In the genomic region with DNA sequence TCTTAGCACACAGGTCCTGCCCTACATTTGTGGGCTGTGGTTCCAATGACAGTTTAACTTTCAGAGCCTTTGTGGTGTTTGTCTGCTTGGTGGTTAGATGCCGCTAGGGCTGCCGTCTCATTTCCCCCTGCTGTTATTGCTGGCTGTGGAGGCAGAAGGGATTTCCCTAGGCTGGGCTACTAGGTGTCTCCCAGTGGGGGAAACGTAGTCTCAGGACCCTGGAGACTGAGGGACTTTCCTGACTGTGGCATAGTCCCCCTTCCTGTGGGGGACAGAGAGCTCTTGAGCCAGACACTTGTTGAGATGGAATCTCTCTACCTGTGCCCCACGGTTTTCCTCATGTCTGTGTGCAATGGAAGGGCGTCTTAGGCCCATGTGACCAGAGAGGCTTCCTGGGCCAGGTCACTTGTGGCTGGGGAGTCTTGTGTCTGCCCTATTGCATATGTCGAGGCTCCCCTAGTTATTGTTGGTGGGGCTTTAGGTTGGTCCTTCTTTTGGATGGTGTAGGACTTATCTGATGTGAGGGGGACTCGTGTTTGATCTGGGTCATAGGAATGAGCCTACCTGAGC, we compare ENCODE assay signal across 1 cellular context.
TF ChIP-seq lines count a peak whose summit lies in the region.

No MANE protein-coding gene starts in this region.

TF ChIP-seq in GM12878, 131 proteins besides CTCF, POLR2A, EP300 and RAD21 (continued from another document and continues in another):
- TF ChIP-seq, protein P1, sequence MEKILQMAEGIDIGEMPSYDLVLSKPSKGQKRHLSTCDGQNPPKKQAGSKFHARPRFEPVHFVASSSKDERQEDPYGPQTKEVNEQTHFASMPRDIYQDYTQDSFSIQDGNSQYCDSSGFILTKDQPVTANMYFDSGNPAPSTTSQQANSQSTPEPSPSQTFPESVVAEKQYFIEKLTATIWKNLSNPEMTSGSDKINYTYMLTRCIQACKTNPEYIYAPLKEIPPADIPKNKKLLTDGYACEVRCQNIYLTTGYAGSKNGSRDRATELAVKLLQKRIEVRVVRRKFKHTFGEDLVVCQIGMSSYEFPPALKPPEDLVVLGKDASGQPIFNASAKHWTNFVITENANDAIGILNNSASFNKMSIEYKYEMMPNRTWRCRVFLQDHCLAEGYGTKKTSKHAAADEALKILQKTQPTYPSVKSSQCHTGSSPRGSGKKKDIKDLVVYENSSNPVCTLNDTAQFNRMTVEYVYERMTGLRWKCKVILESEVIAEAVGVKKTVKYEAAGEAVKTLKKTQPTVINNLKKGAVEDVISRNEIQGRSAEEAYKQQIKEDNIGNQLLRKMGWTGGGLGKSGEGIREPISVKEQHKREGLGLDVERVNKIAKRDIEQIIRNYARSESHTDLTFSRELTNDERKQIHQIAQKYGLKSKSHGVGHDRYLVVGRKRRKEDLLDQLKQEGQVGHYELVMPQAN (conservative IDR thresholded peaks at IDR 0.05) = no peak
- TF ChIP-seq CBX3 (IDR thresholded peaks at IDR 0.05; ENCODE audit: borderline replicate concordance, low read depth) (no peak), JUNB (IDR thresholded peaks at IDR 0.05) (peak; percentile 82), CBX5 (IDR thresholded peaks at IDR 0.05; ENCODE audit: low read depth) (peak; percentile 96), CUX1 (IDR thresholded peaks at IDR 0.05; ENCODE audit: insufficient replicate concordance, low read depth, low read length) (no peak), BRCA1 (IDR thresholded peaks at IDR 0.05; ENCODE audit: low read depth, low read length) (no peak), USF2 (IDR thresholded peaks at IDR 0.05; ENCODE audit: borderline replicate concordance, low read depth, low read length) (peak; percentile 18; the same call in 1 of the 2 replicates), E2F8 (IDR thresholded peaks at IDR 0.05; ENCODE audit: low read depth, partially characterized antibody) (peak; percentile 28), BHLHE40 (IDR thresholded peaks at IDR 0.05; ENCODE audit: borderline replicate concordance in 1 of 2, low read depth in 2 of 2, low read length in 1 of 2) (peak; percentile 82 to 85), TCF7 (IDR thresholded peaks at IDR 0.05; ENCODE audit: borderline replicate concordance) (0 out of 2 replicates have a peak, but pooled peaks have one; percentile 56), HDAC6 (IDR thresholded peaks at IDR 0.05; ENCODE audit: unreplicated experiment) (no peak), ZSCAN29 (IDR thresholded peaks at IDR 0.05) (no peak), MXI1 (IDR thresholded peaks at IDR 0.05; ENCODE audit: low read depth, low read length) (no peak), TCF3 (IDR thresholded peaks at IDR 0.05; ENCODE audit: borderline replicate concordance, insufficient read depth, low read depth, low read length) (0 out of 2 replicates have a peak, but pooled peaks have one; percentile 40), IKZF1 (conservative IDR thresholded peaks at IDR 0.05) (peak; percentile 97), LARP7 (IDR thresholded peaks at IDR 0.05) (no peak), KDM1A (IDR thresholded peaks at IDR 0.05; ENCODE audit: borderline replicate concordance) (no peak), IRF4 (IDR thresholded peaks at IDR 0.05; ENCODE audit: low read depth, low read length) (peak; percentile 92), HDGF (IDR thresholded peaks at IDR 0.05) (peak; percentile 64), DPF2 (IDR thresholded peaks at IDR 0.05) (peak; percentile 95), IRF5 (IDR thresholded peaks at IDR 0.05; ENCODE audit: borderline replicate concordance) (peak; percentile 57; the same call in 1 of the 2 replicates), SPI1 (IDR thresholded peaks at IDR 0.05; ENCODE audit: borderline replicate concordance, insufficient read depth, low read depth, low read length) (peak; percentile 76), CREB1 (IDR thresholded peaks at IDR 0.05; ENCODE audit: low read depth) (peak; percentile 66), TBL1XR1 (IDR thresholded peaks at IDR 0.05; ENCODE audit: low read depth, low read length) (peak; percentile 97)
- TF ChIP-seq, protein P2, sequence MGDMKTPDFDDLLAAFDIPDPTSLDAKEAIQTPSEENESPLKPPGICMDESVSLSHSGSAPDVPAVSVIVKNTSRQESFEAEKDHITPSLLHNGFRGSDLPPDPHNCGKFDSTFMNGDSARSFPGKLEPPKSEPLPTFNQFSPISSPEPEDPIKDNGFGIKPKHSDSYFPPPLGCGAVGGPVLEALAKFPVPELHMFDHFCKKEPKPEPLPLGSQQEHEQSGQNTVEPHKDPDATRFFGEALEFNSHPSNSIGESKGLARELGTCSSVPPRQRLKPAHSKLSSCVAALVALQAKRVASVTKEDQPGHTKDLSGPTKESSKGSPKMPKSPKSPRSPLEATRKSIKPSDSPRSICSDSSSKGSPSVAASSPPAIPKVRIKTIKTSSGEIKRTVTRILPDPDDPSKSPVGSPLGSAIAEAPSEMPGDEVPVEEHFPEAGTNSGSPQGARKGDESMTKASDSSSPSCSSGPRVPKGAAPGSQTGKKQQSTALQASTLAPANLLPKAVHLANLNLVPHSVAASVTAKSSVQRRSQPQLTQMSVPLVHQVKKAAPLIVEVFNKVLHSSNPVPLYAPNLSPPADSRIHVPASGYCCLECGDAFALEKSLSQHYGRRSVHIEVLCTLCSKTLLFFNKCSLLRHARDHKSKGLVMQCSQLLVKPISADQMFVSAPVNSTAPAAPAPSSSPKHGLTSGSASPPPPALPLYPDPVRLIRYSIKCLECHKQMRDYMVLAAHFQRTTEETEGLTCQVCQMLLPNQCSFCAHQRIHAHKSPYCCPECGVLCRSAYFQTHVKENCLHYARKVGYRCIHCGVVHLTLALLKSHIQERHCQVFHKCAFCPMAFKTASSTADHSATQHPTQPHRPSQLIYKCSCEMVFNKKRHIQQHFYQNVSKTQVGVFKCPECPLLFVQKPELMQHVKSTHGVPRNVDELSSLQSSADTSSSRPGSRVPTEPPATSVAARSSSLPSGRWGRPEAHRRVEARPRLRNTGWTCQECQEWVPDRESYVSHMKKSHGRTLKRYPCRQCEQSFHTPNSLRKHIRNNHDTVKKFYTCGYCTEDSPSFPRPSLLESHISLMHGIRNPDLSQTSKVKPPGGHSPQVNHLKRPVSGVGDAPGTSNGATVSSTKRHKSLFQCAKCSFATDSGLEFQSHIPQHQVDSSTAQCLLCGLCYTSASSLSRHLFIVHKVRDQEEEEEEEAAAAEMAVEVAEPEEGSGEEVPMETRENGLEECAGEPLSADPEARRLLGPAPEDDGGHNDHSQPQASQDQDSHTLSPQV (IDR thresholded peaks at IDR 0.05) = no peak
- TF ChIP-seq, protein P3, sequence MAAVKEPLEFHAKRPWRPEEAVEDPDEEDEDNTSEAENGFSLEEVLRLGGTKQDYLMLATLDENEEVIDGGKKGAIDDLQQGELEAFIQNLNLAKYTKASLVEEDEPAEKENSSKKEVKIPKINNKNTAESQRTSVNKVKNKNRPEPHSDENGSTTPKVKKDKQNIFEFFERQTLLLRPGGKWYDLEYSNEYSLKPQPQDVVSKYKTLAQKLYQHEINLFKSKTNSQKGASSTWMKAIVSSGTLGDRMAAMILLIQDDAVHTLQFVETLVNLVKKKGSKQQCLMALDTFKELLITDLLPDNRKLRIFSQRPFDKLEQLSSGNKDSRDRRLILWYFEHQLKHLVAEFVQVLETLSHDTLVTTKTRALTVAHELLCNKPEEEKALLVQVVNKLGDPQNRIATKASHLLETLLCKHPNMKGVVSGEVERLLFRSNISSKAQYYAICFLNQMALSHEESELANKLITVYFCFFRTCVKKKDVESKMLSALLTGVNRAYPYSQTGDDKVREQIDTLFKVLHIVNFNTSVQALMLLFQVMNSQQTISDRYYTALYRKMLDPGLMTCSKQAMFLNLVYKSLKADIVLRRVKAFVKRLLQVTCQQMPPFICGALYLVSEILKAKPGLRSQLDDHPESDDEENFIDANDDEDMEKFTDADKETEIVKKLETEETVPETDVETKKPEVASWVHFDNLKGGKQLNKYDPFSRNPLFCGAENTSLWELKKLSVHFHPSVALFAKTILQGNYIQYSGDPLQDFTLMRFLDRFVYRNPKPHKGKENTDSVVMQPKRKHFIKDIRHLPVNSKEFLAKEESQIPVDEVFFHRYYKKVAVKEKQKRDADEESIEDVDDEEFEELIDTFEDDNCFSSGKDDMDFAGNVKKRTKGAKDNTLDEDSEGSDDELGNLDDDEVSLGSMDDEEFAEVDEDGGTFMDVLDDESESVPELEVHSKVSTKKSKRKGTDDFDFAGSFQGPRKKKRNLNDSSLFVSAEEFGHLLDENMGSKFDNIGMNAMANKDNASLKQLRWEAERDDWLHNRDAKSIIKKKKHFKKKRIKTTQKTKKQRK (IDR thresholded peaks at IDR 0.05; ENCODE audit: low read depth, low read length) = no peak
- TF ChIP-seq, protein P4, sequence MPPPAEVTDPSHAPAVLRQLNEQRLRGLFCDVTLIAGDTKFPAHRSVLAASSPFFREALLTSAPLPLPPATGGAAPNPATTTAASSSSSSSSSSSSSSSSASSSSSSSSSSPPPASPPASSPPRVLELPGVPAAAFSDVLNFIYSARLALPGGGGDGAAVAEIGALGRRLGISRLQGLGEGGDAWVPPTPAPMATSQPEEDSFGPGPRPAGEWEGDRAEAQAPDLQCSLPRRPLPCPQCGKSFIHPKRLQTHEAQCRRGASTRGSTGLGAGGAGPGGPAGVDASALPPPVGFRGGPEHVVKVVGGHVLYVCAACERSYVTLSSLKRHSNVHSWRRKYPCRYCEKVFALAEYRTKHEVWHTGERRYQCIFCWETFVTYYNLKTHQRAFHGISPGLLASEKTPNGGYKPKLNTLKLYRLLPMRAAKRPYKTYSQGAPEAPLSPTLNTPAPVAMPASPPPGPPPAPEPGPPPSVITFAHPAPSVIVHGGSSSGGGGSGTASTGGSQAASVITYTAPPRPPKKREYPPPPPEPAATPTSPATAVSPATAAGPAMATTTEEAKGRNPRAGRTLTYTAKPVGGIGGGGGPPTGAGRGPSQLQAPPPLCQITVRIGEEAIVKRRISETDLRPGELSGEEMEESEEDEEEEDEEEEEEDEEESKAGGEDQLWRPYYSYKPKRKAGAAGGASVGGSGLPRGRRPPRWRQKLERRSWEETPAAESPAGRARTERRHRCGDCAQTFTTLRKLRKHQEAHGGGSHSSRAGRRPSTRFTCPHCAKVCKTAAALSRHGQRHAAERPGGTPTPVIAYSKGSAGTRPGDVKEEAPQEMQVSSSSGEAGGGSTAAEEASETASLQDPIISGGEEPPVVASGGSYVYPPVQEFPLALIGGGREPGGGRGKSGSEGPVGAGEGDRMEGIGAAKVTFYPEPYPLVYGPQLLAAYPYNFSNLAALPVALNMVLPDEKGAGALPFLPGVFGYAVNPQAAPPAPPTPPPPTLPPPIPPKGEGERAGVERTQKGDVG (CRISPR knock-in tag; IDR thresholded peaks at IDR 0.05) = no peak
